In the genomic region with DNA sequence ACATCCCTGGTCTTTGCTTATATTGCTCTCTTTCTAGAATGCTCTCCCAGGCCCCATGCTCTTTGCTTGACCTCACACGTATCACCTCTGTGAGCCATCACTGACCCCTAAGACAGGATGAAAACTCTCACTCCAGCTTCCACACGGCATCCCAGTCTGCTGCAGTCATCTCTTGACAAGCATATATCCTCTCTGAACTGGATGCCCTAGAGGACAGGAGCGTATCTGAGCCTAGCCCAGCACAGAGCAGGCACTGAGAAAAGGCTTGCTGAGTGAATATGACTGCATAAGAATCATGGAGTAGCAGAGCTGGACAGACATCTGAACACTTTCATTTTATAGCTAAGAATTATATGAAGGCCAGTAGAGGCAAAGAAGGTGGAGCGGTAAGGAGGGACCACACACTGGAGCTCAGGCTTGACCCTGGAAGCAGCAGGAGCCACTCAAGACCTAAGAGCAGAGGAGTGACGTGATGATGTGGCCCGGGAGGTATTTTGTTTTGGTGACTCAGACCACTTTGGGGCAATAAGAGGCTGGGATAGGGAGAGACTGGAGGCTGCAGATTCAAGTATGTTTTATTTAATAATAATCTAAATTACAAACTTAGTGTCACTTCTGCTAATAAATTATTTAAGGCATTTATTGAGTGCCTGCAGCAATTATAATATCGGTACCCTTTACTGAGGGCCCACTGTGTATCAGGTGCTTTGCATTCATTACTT, we compare ENCODE assay signal across 12 cellular contexts. TPM values are rescaled to one million over a fixed set of nuclear protein-coding genes. Genes with fewer than 3 reads are reported as not detected.
A peak's percentile ranks its signal among the peaks of the same experiment; 100 is the strongest.
DNase-seq lines count a peak whose midpoint lies in the region; ATAC-seq and TF ChIP-seq lines count a peak whose summit lies in the region.
"Had no signal": no experiment of that assay in that cellular context is flagged by ENCODE, and none has a peak within 500 bp of the region (broad histone marks: within the 10 kb centered on the region; RNA-seq: fewer than 3 reads in every experiment).

No MANE protein-coding gene starts in this region.

- H3K4me1 ChIP-seq in left lung, result no peaks in the 10 kb centered on the region

- no peak for TF ChIP-seq CTCF in AG04450 (IDR thresholded peaks at IDR 0.05; ENCODE audit: low read depth, low read length)
- no peak for TF ChIP-seq CTCF in astrocyte of the cerebellum (IDR thresholded peaks at IDR 0.05; ENCODE audit: low read depth, low read length, missing control alignments)
- no peak for TF ChIP-seq CTCF in left lung (IDR thresholded peaks at IDR 0.05)

- no peaks in the 10 kb centered on the region for H3K36me3 ChIP-seq in left lung
- H3K36me3 ChIP-seq: WERI-Rb-1 had no signal

- DNase-seq in AG04450 (ENCODE audit: low read depth, low spot score), result peak; percentile 71
- DNase-seq in HPDE6-E6E7 (ENCODE audit: extremely low spot score), result peak; percentile 51
- DNase-seq in astrocyte of the cerebellum (ENCODE audit: low read depth), result peak; percentile 34
- peak in 1 of 2 donors; percentile 62 for DNase-seq in left lung
- DNase-seq in LoVo (ENCODE audit: low spot score), result no peak
- DNase-seq in activated naive CD4-positive, alpha-beta T cell treated with anti-CD3 and anti-CD28 coated beads, Interleukin-2, amount 10 ng/mL, durations not matched to agents 7 days and 5 days, result no peak
- DNase-seq: activated gamma-delta T cell; CD4-positive, CD25-positive, alpha-beta regulatory T cell; WERI-Rb-1 had no signal

- CTCF ChIA-PET in AG04450 (lab: Charles Lee), result no interaction called here
- CTCF ChIA-PET in activated naive CD4-positive, alpha-beta T cell treated with anti-CD3 and anti-CD28 coated beads, Interleukin-2, amount 10 ng/mL, durations not matched to agents 7 days and 5 days (lab: Charles Lee), result no interaction called here

- H3K36me3 Mint-ChIP-seq in activated naive CD4-positive, alpha-beta T cell treated with anti-CD3 and anti-CD28 coated beads, Interleukin-2, amount 10 ng/mL, durations not matched to agents 7 days and 5 days, result no peaks in the 10 kb centered on the region
- H3K36me3 Mint-ChIP-seq: CD4-positive, CD25-positive, alpha-beta regulatory T cell; stimulated activated effector memory CD8-positive, alpha-beta T cell treated with anti-CD3 and anti-CD28 coated beads, Interleukin-12 subunit alpha, Interleukin-12 subunit beta, amount 100 ng/mL, for 72 hours had no signal

- H3K27ac ChIP-seq in AG04450 (ENCODE audit: low read depth, low read length) (peak overlapping the region; percentile 80), left lung (peak overlapping the region; percentile 48 to 55)
- H3K27ac ChIP-seq: WERI-Rb-1 had no signal

- POLR2A ChIA-PET in AG04450 (lab: Yijun Ruan, JAX), result interaction anchor here (0.9 to 1.8 kb wide), 5 partner anchors 9 to 72 kb away, joined by 3 to 7 read pairs (median 3); no protein-coding TSS in a partner anchor

- no peak overlapping the region for H3K27ac Mint-ChIP-seq in activated naive CD4-positive, alpha-beta T cell treated with anti-CD3 and anti-CD28 coated beads, Interleukin-2, amount 10 ng/mL, durations not matched to agents 7 days and 5 days
- H3K27ac Mint-ChIP-seq: CD4-positive, CD25-positive, alpha-beta regulatory T cell; stimulated activated effector memory CD8-positive, alpha-beta T cell treated with anti-CD3 and anti-CD28 coated beads, Interleukin-12 subunit alpha, Interleukin-12 subunit beta, amount 100 ng/mL, for 72 hours had no signal

- H3K27me3 ChIP-seq in AG04450 (ENCODE audit: control insufficient read depth, insufficient read depth, low read length) (no peaks in the 10 kb centered on the region), left lung (no peaks in the 10 kb centered on the region)

- no peak overlapping the region for H3K4me3 Mint-ChIP-seq in activated naive CD4-positive, alpha-beta T cell treated with anti-CD3 and anti-CD28 coated beads, Interleukin-2, amount 10 ng/mL, durations not matched to agents 7 days and 5 days
- H3K4me3 Mint-ChIP-seq: CD4-positive, CD25-positive, alpha-beta regulatory T cell; stimulated activated effector memory CD8-positive, alpha-beta T cell treated with anti-CD3 and anti-CD28 coated beads, Interleukin-12 subunit alpha, Interleukin-12 subunit beta, amount 100 ng/mL, for 72 hours had no signal

- no peak overlapping the region for H3K4me3 ChIP-seq in AG04450 (ENCODE audit: low read depth, low read length)
- no peak overlapping the region for H3K4me3 ChIP-seq in astrocyte of the cerebellum (ENCODE audit: low read depth, low read length)
- no peak overlapping the region for H3K4me3 ChIP-seq in left lung

- no peaks in the 10 kb centered on the region for H3K4me1 Mint-ChIP-seq in activated naive CD4-positive, alpha-beta T cell treated with anti-CD3 and anti-CD28 coated beads, Interleukin-2, amount 10 ng/mL, durations not matched to agents 7 days and 5 days
- H3K4me1 Mint-ChIP-seq: CD4-positive, CD25-positive, alpha-beta regulatory T cell; stimulated activated effector memory CD8-positive, alpha-beta T cell treated with anti-CD3 and anti-CD28 coated beads, Interleukin-12 subunit alpha, Interleukin-12 subunit beta, amount 100 ng/mL, for 72 hours had no signal

- intact Hi-C loops in left lung (cut with DNase I), result no loop called here

- no peaks in the 10 kb centered on the region for H3K9me3 Mint-ChIP-seq in activated naive CD4-positive, alpha-beta T cell treated with anti-CD3 and anti-CD28 coated beads, Interleukin-2, amount 10 ng/mL, durations not matched to agents 7 days and 5 days
- H3K9me3 Mint-ChIP-seq: CD4-positive, CD25-positive, alpha-beta regulatory T cell; stimulated activated effector memory CD8-positive, alpha-beta T cell treated with anti-CD3 and anti-CD28 coated beads, Interleukin-12 subunit alpha, Interleukin-12 subunit beta, amount 100 ng/mL, for 72 hours had no signal

- ATAC-seq in left lung, result peak; percentile 92
- no peak for ATAC-seq in GM18909 (IDR thresholded peaks at IDR 0.05; ENCODE audit: poor library complexity, unreplicated experiment)
- ATAC-seq in HG02623 (IDR thresholded peaks at IDR 0.05; ENCODE audit: unreplicated experiment), result no peak
- ATAC-seq: stimulated activated effector memory CD8-positive, alpha-beta T cell treated with anti-CD3 and anti-CD28 coated beads, Interleukin-12 subunit alpha, Interleukin-12 subunit beta, amount 100 ng/mL, for 72 hours had no signal

- in situ Hi-C loops in astrocyte of the cerebellum (cut with HindIII; ENCODE audit: low sequenced_read_pairs), result no loop called here

- peaks cover 19% of the 10 kb centered on the region for H3K27me3 Mint-ChIP-seq in activated naive CD4-positive, alpha-beta T cell treated with anti-CD3 and anti-CD28 coated beads, Interleukin-2, amount 10 ng/mL, durations not matched to agents 7 days and 5 days

- no peaks in the 10 kb centered on the region for H3K9me3 ChIP-seq in AG04450 (ENCODE audit: control insufficient read depth, insufficient read depth, low read length)
- H3K9me3 ChIP-seq in left lung, result no peaks in the 10 kb centered on the region

RNA-seq across cellular contexts. Expression of gene MAP6, which starts 42.7 kb away (rescaled TPM):
- 1.5 TPM in 2 replicates for polyA plus RNA-seq in AG04450 (2011; rRNA removed)
- 1.6 and 1.9 TPM in 2 replicates for polyA minus RNA-seq in AG04450 (2011; rRNA and poly(A)+ RNA removed)
- total RNA-seq in left lung, result 1 to 10 TPM; 5.9 to 6.6 TPM
- polyA plus RNA-seq: CD4-positive, CD25-positive, alpha-beta regulatory T cell had no signal

Comparison
In these comparisons a context has a peak if more than half of its experiments do, and no peak if none do; other contexts are left out.
1. DNase-seq: peak in AG04450 (single experiment), HPDE6-E6E7 (single experiment) and astrocyte of the cerebellum (single experiment); none in LoVo (single experiment) and activated naive CD4-positive, alpha-beta T cell treated with anti-CD3 and anti-CD28 coated beads, Interleukin-2, amount 10 ng/mL, durations not matched to agents 7 days and 5 days (single experiment).